ENCODE assay signal across 9 cellular contexts in the genomic region with DNA sequence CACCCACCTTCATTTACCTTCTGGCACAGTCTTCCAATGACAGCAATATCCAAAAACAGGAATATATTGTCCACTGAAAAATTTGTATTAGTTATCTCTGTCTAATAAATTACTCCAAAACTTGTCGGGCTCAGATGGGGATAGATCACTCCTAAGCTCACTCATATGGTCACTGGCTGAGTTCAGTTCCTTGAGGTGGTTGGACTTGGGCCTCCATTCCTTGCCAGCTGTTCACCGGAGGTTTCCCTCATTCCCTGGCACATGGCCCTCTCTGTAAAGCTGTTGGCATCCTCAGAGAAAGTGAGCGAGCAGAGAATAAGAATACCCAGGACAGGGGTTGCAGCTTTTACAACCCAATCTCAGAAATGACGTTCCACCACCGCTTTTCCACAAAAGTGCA.
"Had no signal": no experiment of that assay in that cellular context is flagged by ENCODE, and none has a peak within 500 bp of the region (broad histone marks: within the 10 kb centered on the region; RNA-seq: fewer than 3 reads in every experiment).

No MANE protein-coding gene starts in this region.

- H3K27ac ChIP-seq: HL-60 had no signal

- H3K36me3 Mint-ChIP-seq: IgD-negative memory B cell had no signal

- H3K9me3 ChIP-seq: HAP-1 had no signal

- H3K4me3 ChIP-seq: HAP-1 had no signal

- H3K4me1 Mint-ChIP-seq: IgD-negative memory B cell had no signal

- H3K4me3 Mint-ChIP-seq: HFFc6, IgD-negative memory B cell had no signal

- ATAC-seq: HCT116, HepG2 had no signal

- H3K36me3 ChIP-seq: HAP-1 had no signal

- H3K27ac Mint-ChIP-seq: HFFc6, IgD-negative memory B cell had no signal

- DNase-seq: GOT3, H7, HFFc6, KBM-7 had no signal
